ENCODE assay signal across 16 cellular contexts in the genomic region with DNA sequence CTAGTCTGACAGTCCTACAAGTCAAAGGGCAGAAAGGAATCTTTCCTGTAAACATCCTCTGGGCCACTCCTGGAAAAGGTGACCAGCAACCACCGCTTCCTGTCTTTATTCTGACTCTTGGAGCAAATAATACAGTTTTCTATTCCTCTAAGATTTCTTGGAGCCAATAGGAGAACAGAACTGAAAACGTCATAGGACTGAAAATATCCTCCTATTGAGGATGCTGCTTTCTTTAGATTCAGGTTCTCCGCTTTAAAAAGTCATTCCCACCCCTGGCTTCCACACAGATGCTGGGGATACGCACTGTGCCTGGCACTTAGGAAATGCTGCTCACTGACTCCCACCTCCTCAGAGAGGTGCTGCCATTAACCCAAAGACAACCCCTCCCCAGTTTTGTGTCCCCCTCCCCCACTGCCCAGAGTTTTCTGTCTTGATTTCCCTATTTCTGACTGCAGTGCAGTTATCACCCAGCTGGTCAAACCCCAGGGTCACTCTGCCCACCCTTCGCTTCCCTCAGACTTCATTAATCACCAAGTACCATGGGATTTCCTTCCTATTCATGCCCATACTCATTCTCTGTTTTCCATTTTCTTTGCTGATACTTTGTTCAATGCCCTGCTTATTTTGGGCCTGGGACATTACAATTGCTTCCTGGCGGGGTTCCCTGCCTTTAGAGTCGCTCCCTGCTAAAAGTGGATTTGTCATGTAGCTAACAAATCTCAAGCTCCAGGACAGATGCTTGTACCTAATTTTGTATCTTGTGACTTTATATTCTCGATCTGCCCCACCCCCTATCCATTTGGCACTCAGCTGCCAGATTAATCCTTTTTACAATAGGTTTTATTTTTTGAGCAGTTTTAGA.
DNase-seq lines count a peak whose midpoint lies in the region; TF ChIP-seq lines count a peak whose summit lies in the region.
"Had no signal": no experiment of that assay in that cellular context is flagged by ENCODE, and none has a peak within 500 bp of the region (broad histone marks: within the 10 kb centered on the region; RNA-seq: fewer than 3 reads in every experiment).

No MANE protein-coding gene starts in this region.

- CTCF ChIA-PET in PC-9 (lab: Charles Lee) = no interaction called here
- CTCF ChIA-PET in activated naive CD4-positive, alpha-beta T cell treated with anti-CD3 and anti-CD28 coated beads, Interleukin-2, amount 10 ng/mL, durations not matched to agents 7 days and 5 days (lab: Charles Lee) = no interaction called here

- intact Hi-C loops in PC-9 (cut with micrococcal nuclease; ENCODE audit: unreplicated experiment) = no loop called here
- intact Hi-C loops in esophagus squamous epithelium (cut with DNase I) = loop anchor here (10.0 kb wide), 1 partner anchor 85 kb away; a partner anchor contains a TSS

- H2BK5ac ChIP-seq in mesendoderm (ENCODE audit: low read length) = no peak overlapping the region

- peaks cover 16% of the 10 kb centered on the region for H3K79me2 ChIP-seq in PC-9 (ENCODE audit: low read depth)
- no peaks in the 10 kb centered on the region for H3K79me2 ChIP-seq in mesendoderm (ENCODE audit: control insufficient read depth, insufficient read depth, low read length)

- H3K4me1 Mint-ChIP-seq in type B pancreatic cell (ENCODE audit: unreplicated experiment) = peaks cover 56% of the 10 kb centered on the region
- no peaks in the 10 kb centered on the region for H3K4me1 Mint-ChIP-seq in activated naive CD4-positive, alpha-beta T cell treated with anti-CD3 and anti-CD28 coated beads, Interleukin-2, amount 10 ng/mL, durations not matched to agents 7 days and 5 days
- H3K4me1 Mint-ChIP-seq: activated B cell treated with CpG ODN at 0.5 μM for 24 hours; activated CD4-positive, alpha-beta memory T cell treated with anti-CD3 and anti-CD28 coated beads, Interleukin-2, amount 10 ng/mL, durations not matched to agents 7 days and 5 days; activated naive CD4-positive, alpha-beta T cell treated with anti-CD3 and anti-CD28 coated beads, Interleukin-2, amount 50 U/mL, for 24 hours had no signal

- no peak overlapping the region for H4K8ac ChIP-seq in mesendoderm (ENCODE audit: low read depth, low read length)

- TF ChIP-seq CTCF in PC-9 (conservative IDR thresholded peaks at IDR 0.05) (no peak), esophagus squamous epithelium (IDR thresholded peaks at IDR 0.05) (no peak), type B pancreatic cell (conservative IDR thresholded peaks at IDR 0.05) (no peak)

- H2BK15ac ChIP-seq in mesendoderm (replicated peaks; ENCODE audit: low read depth) = no peak overlapping the region

- no peaks in the 10 kb centered on the region for H4K20me1 ChIP-seq in PC-9 (ENCODE audit: insufficient read depth)

- no peak overlapping the region for H3K9ac ChIP-seq in mesendoderm (ENCODE audit: low read length)

- peaks cover 50% of the 10 kb centered on the region for H3K4me1 ChIP-seq in PC-9 (replicated peaks; ENCODE audit: insufficient read depth)
- H3K4me1 ChIP-seq in esophagus squamous epithelium = peaks cover 0 to 18% (median 0%) of the 10 kb centered on the region in 3 donors
- H3K4me1 ChIP-seq in mesendoderm (ENCODE audit: control insufficient read depth, low read depth, low read length) = peaks cover 9% of the 10 kb centered on the region

- H3K9me3 Mint-ChIP-seq in type B pancreatic cell = no peaks in the 10 kb centered on the region
- H3K9me3 Mint-ChIP-seq in activated naive CD4-positive, alpha-beta T cell treated with anti-CD3 and anti-CD28 coated beads, Interleukin-2, amount 10 ng/mL, durations not matched to agents 7 days and 5 days = no peaks in the 10 kb centered on the region
- H3K9me3 Mint-ChIP-seq: activated B cell treated with CpG ODN at 0.5 μM for 24 hours; activated CD4-positive, alpha-beta memory T cell treated with anti-CD3 and anti-CD28 coated beads, Interleukin-2, amount 10 ng/mL, durations not matched to agents 7 days and 5 days; activated naive CD4-positive, alpha-beta T cell treated with anti-CD3 and anti-CD28 coated beads, Interleukin-2, amount 50 U/mL, for 24 hours; activated T-cell treated with anti-CD3 and anti-CD28 coated beads, Interleukin-2, amount 50 U/mL, for 24 hours had no signal

- peak overlapping the region; percentile 56 for H3K27ac Mint-ChIP-seq in type B pancreatic cell
- no peak overlapping the region for H3K27ac Mint-ChIP-seq in activated naive CD4-positive, alpha-beta T cell treated with anti-CD3 and anti-CD28 coated beads, Interleukin-2, amount 10 ng/mL, durations not matched to agents 7 days and 5 days
- H3K27ac Mint-ChIP-seq: activated B cell treated with CpG ODN at 0.5 μM for 24 hours; activated CD4-positive, alpha-beta memory T cell treated with anti-CD3 and anti-CD28 coated beads, Interleukin-2, amount 10 ng/mL, durations not matched to agents 7 days and 5 days; activated naive CD4-positive, alpha-beta T cell treated with anti-CD3 and anti-CD28 coated beads, Interleukin-2, amount 50 U/mL, for 24 hours; activated T-cell treated with anti-CD3 and anti-CD28 coated beads, Interleukin-2, amount 50 U/mL, for 24 hours had no signal

- POLR2A ChIA-PET in PC-9 (lab: Charles Lee; ENCODE audit: unreplicated experiment) = interaction anchor here (0.6 kb wide), 1 partner anchor 71 kb away, joined by 5 read pairs; no protein-coding TSS in a partner anchor

- H3K27ac ChIP-seq in PC-9 = no peak overlapping the region
- H3K27ac ChIP-seq in esophagus squamous epithelium = peak overlapping the region in 3 of 4 donors; percentile 3 to 36 (median 5)
- no peak overlapping the region for H3K27ac ChIP-seq in mesendoderm (ENCODE audit: low read depth, low read length)
- H3K27ac ChIP-seq: transverse colon had no signal

- no peak overlapping the region for H3K4me2 ChIP-seq in PC-9
- no peak overlapping the region for H3K4me2 ChIP-seq in mesendoderm (ENCODE audit: low read length)

- no peaks in the 10 kb centered on the region for H3K9me3 ChIP-seq in PC-9 (ENCODE audit: insufficient read depth, low read depth)
- no peaks in the 10 kb centered on the region for H3K9me3 ChIP-seq in esophagus squamous epithelium
- H3K9me3 ChIP-seq: transverse colon had no signal

- no peaks in the 10 kb centered on the region for H3K27me3 ChIP-seq in PC-9 (ENCODE audit: insufficient read depth, low read depth)
- H3K27me3 ChIP-seq in esophagus squamous epithelium = no peaks in the 10 kb centered on the region
- no peaks in the 10 kb centered on the region for H3K27me3 ChIP-seq in mesendoderm (ENCODE audit: insufficient read depth, low read length, poor library complexity)
- H3K27me3 ChIP-seq: transverse colon had no signal

- no peak for TF ChIP-seq POLR2A in esophagus squamous epithelium (IDR thresholded peaks at IDR 0.05)

- DNase-seq in PC-9 (no peak), esophagus squamous epithelium (lab: John Stamatoyannopoulos, UW) (no peak), mesendoderm (no peak), type B pancreatic cell (ENCODE audit: extremely low spot score, unreplicated experiment) (no peak)
- DNase-seq in stimulated activated naive CD4-positive, alpha-beta T cell treated with Interleukin-2 at 50 U/mL for 16 hours (lab: John Stamatoyannopoulos, UW) = no peak
- DNase-seq in stimulated activated CD4-positive, alpha-beta T cell treated with anti-CD3 and anti-CD28 coated beads, Interleukin-15, amount 100 ng/mL, for 24 hours = no peak
- no peak for DNase-seq in activated naive CD4-positive, alpha-beta T cell treated with anti-CD3 and anti-CD28 coated beads, Interleukin-2, amount 10 ng/mL, durations not matched to agents 7 days and 5 days
- DNase-seq: activated B cell treated with CpG ODN at 0.5 μM for 24 hours; activated CD4-positive, alpha-beta memory T cell treated with anti-CD3 and anti-CD28 coated beads, Interleukin-2, amount 10 ng/mL, durations not matched to agents 7 days and 5 days; activated T-cell treated with anti-CD3 and anti-CD28 coated beads, Interleukin-2, amount 50 U/mL, for 24 hours; effector memory CD4-positive, alpha-beta T cell; Karpas-422; NCI-H1105 treated with DMSO at 0.1 percent for 48 hours; NCI-H69; transverse colon had no signal

- H4K5ac ChIP-seq in mesendoderm (ENCODE audit: low read length) = no peak overlapping the region

- no peaks in the 10 kb centered on the region for H3K79me1 ChIP-seq in mesendoderm (ENCODE audit: low read length)

- H3K23ac ChIP-seq in mesendoderm (ENCODE audit: low read length) = no peak overlapping the region

- no peak overlapping the region for H2AK5ac ChIP-seq in mesendoderm (ENCODE audit: low read length)

- no peak overlapping the region for H3K4me3 Mint-ChIP-seq in type B pancreatic cell
- no peak overlapping the region for H3K4me3 Mint-ChIP-seq in activated naive CD4-positive, alpha-beta T cell treated with anti-CD3 and anti-CD28 coated beads, Interleukin-2, amount 10 ng/mL, durations not matched to agents 7 days and 5 days
- H3K4me3 Mint-ChIP-seq: activated B cell treated with CpG ODN at 0.5 μM for 24 hours; activated CD4-positive, alpha-beta memory T cell treated with anti-CD3 and anti-CD28 coated beads, Interleukin-2, amount 10 ng/mL, durations not matched to agents 7 days and 5 days; activated naive CD4-positive, alpha-beta T cell treated with anti-CD3 and anti-CD28 coated beads, Interleukin-2, amount 50 U/mL, for 24 hours; activated T-cell treated with anti-CD3 and anti-CD28 coated beads, Interleukin-2, amount 50 U/mL, for 24 hours had no signal

- H3K56ac ChIP-seq in mesendoderm (ENCODE audit: low read length) = peak overlapping the region; percentile 18

- H3K36me3 ChIP-seq in PC-9 (ENCODE audit: low read depth) (no peaks in the 10 kb centered on the region), esophagus squamous epithelium (no peaks in the 10 kb centered on the region), mesendoderm (ENCODE audit: control insufficient read depth, insufficient read depth, low read length) (no peaks in the 10 kb centered on the region)
- H3K36me3 ChIP-seq: transverse colon had no signal

- no peak overlapping the region for H2BK120ac ChIP-seq in mesendoderm (ENCODE audit: low read depth, low read length)

- H2AFZ ChIP-seq in PC-9 = 0 out of 2 replicates have a peak overlapping the region, but pooled peaks have one; percentile 5

- 69 to 73% methylated on average over 8 of the region's 8 CpGs for WGBS in esophagus squamous epithelium, 2 donors
- WGBS in mesendoderm (ENCODE audit: extremely low coverage, insufficient coverage, low lambda C conversion rate) = no CpG with 5 or more reads among the region's 8 CpGs

- no peak overlapping the region for H3K18ac ChIP-seq in mesendoderm (ENCODE audit: low read length)

- no peaks in the 10 kb centered on the region for H3K9me2 ChIP-seq in PC-9 (ENCODE audit: insufficient read depth)

- H3K4me3 ChIP-seq in PC-9 = no peak overlapping the region
- H3K4me3 ChIP-seq in esophagus squamous epithelium = no peak overlapping the region
- no peak overlapping the region for H3K4me3 ChIP-seq in mesendoderm (ENCODE audit: low read length)
- H3K4me3 ChIP-seq: transverse colon had no signal

- no peaks in the 10 kb centered on the region for H3K36me3 Mint-ChIP-seq in type B pancreatic cell
- no peaks in the 10 kb centered on the region for H3K36me3 Mint-ChIP-seq in activated naive CD4-positive, alpha-beta T cell treated with anti-CD3 and anti-CD28 coated beads, Interleukin-2, amount 10 ng/mL, durations not matched to agents 7 days and 5 days
- H3K36me3 Mint-ChIP-seq: activated naive CD4-positive, alpha-beta T cell treated with anti-CD3 and anti-CD28 coated beads, Interleukin-2, amount 50 U/mL, for 24 hours had no signal

- H3K27me3 Mint-ChIP-seq in type B pancreatic cell = no peaks in the 10 kb centered on the region
- peaks cover 7% of the 10 kb centered on the region for H3K27me3 Mint-ChIP-seq in activated naive CD4-positive, alpha-beta T cell treated with anti-CD3 and anti-CD28 coated beads, Interleukin-2, amount 10 ng/mL, durations not matched to agents 7 days and 5 days
- H3K27me3 Mint-ChIP-seq: activated CD4-positive, alpha-beta memory T cell treated with anti-CD3 and anti-CD28 coated beads, Interleukin-2, amount 10 ng/mL, durations not matched to agents 7 days and 5 days had no signal

- H3F3A ChIP-seq in PC-9 (ENCODE audit: insufficient read depth, low read depth) = peaks cover 54% of the 10 kb centered on the region

- BruUV-seq in PC-9 (replicated peaks; lab: Mats Ljungman, UMichigan) = no TSS peak

- peak overlapping the region; percentile 46 for H3K4ac ChIP-seq in mesendoderm (ENCODE audit: low read depth, low read length)

Comparison
In these comparisons a context has a peak if more than half of its experiments do, and no peak if none do; other contexts are left out.
1. H3K27ac ChIP-seq: peak in esophagus squamous epithelium (3 of 4); none in PC-9 (single experiment) and mesendoderm (single experiment).